1 cellular context compared by ENCODE assay signal in the genomic region with DNA sequence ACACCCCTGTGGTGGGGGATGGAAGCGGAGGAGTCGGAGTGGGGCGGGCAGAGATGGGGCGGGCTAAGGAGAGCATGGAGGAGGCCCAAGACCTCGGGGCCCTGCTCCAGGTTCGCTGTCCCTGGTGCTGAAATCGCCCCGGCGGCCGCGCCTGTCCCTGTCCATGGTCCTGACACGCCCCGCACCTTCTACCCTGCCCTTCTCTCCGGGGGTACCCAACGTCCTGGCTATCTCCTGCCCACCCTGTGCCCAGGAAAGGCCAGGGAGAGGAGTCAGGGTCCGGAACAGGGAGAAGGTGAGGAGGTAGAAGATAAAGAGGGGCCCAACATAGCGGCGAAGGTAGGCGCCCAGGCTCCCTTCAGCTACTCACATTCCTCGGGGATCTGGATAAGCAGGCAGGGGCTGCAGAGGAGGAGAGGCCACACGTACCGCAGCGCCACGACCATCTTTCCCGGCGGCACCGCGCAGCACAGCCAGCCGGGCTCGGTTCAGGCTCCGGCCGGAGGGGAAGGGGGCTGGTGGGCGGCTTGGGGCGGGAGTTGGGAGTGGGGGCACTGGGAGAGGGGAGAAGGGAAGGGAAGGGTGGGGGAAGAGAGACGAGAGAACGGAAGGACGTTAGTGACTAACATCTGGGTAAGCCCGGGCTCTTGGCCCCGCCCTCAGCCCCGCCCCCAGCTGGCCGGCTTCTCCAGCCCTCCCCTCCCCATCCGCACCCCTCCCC.
TF ChIP-seq lines count a peak whose summit lies in the region.

No MANE protein-coding gene starts in this region.

TF ChIP-seq in HepG2, 621 proteins besides CTCF, POLR2A, EP300 and RAD21 (continued from another document and continues in another):
- TF ChIP-seq, protein P1, sequence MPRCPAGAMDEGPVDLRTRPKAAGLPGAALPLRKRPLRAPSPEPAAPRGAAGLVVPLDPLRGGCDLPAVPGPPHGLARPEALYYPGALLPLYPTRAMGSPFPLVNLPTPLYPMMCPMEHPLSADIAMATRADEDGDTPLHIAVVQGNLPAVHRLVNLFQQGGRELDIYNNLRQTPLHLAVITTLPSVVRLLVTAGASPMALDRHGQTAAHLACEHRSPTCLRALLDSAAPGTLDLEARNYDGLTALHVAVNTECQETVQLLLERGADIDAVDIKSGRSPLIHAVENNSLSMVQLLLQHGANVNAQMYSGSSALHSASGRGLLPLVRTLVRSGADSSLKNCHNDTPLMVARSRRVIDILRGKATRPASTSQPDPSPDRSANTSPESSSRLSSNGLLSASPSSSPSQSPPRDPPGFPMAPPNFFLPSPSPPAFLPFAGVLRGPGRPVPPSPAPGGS (CRISPR knock-in tag; IDR thresholded peaks at IDR 0.05), result peak; percentile 99
- TF ChIP-seq ZBTB20 (CRISPR knock-in tag; IDR thresholded peaks at IDR 0.05; ENCODE audit: borderline replicate concordance, low read depth) (peak; percentile 99), KDM1A (CRISPR knock-in tag; IDR thresholded peaks at IDR 0.05) (peak; percentile 73; the same call in 1 of the 2 replicates), CREB1 (IDR thresholded peaks at IDR 0.05) (no peak), CREB1 (CRISPR knock-in tag; IDR thresholded peaks at IDR 0.05) (no peak), FOXA3 (CRISPR knock-in tag; IDR thresholded peaks at IDR 0.05) (peak; percentile 84), CSRNP2 (CRISPR knock-in tag; conservative IDR thresholded peaks at IDR 0.05; ENCODE audit: low read depth) (peak; percentile 96), ZNF878 (CRISPR knock-in tag; IDR thresholded peaks at IDR 0.05) (peak; percentile 99), FOXO1 (CRISPR knock-in tag; IDR thresholded peaks at IDR 0.05) (peak; percentile 97), ZNF619 (CRISPR knock-in tag; IDR thresholded peaks at IDR 0.05) (peak; percentile 87), PCBP2 (optimal IDR thresholded peaks at IDR 0.05; ENCODE audit: low read depth, low read length, poor library complexity, severe bottlenecking) (no peak), ZNF678 (CRISPR knock-in tag; IDR thresholded peaks at IDR 0.05) (peak; percentile 100), JUNB (CRISPR knock-in tag; IDR thresholded peaks at IDR 0.05; ENCODE audit: borderline replicate concordance) (peak; percentile 95), SKI (IDR thresholded peaks at IDR 0.05; ENCODE audit: partially characterized antibody) (no peak), HOXA7 (CRISPR knock-in tag; IDR thresholded peaks at IDR 0.05) (peak; percentile 98), NFIC (IDR thresholded peaks at IDR 0.05; ENCODE audit: low read length) (no peak), MXD4 (CRISPR knock-in tag; IDR thresholded peaks at IDR 0.05) (peak; percentile 99), ZNF607 (CRISPR knock-in tag; IDR thresholded peaks at IDR 0.05; ENCODE audit: borderline replicate concordance) (peak; percentile 100), ZFP1 (CRISPR knock-in tag; IDR thresholded peaks at IDR 0.05) (peak; percentile 99), SETDB1 (CRISPR knock-in tag; IDR thresholded peaks at IDR 0.05; ENCODE audit: borderline replicate concordance) (no peak), SP2 (CRISPR knock-in tag; IDR thresholded peaks at IDR 0.05) (peak; percentile 71), TFE3 (CRISPR knock-in tag; IDR thresholded peaks at IDR 0.05) (peak; percentile 99), ASH2L (IDR thresholded peaks at IDR 0.05; ENCODE audit: insufficient read length, low read depth, low read length) (no peak), SRSF9 (IDR thresholded peaks at IDR 0.05; ENCODE audit: borderline replicate concordance, insufficient read depth, low read depth, low read length, poor library complexity, severe bottlenecking) (no peak), ZNF362 (CRISPR knock-in tag; IDR thresholded peaks at IDR 0.05; ENCODE audit: borderline replicate concordance) (peak; percentile 64; the same call in 1 of the 2 replicates), MAFG (CRISPR knock-in tag; IDR thresholded peaks at IDR 0.05) (peak; percentile 73), GTF3A (CRISPR knock-in tag; conservative IDR thresholded peaks at IDR 0.05) (no peak), AHR (CRISPR knock-in tag; IDR thresholded peaks at IDR 0.05) (peak; percentile 100), POGZ (CRISPR knock-in tag; IDR thresholded peaks at IDR 0.05) (0 out of 2 replicates have a peak, but pooled peaks have one; percentile 45), BORCS8-MEF2B (CRISPR knock-in tag; IDR thresholded peaks at IDR 0.05) (peak; percentile 100), ZBTB46 (CRISPR knock-in tag; IDR thresholded peaks at IDR 0.05; ENCODE audit: borderline replicate concordance) (no peak), ZNF782 (CRISPR knock-in tag; IDR thresholded peaks at IDR 0.05; ENCODE audit: borderline replicate concordance) (peak; percentile 100), ZNF180 (CRISPR knock-in tag; IDR thresholded peaks at IDR 0.05; ENCODE audit: borderline replicate concordance, low read depth) (peak; percentile 98; the same call in 1 of the 2 replicates)
- TF ChIP-seq, protein P2, sequence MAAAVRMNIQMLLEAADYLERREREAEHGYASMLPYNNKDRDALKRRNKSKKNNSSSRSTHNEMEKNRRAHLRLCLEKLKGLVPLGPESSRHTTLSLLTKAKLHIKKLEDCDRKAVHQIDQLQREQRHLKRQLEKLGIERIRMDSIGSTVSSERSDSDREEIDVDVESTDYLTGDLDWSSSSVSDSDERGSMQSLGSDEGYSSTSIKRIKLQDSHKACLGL (CRISPR knock-in tag; IDR thresholded peaks at IDR 0.05), result peak; percentile 99
- TF ChIP-seq, protein P3, sequence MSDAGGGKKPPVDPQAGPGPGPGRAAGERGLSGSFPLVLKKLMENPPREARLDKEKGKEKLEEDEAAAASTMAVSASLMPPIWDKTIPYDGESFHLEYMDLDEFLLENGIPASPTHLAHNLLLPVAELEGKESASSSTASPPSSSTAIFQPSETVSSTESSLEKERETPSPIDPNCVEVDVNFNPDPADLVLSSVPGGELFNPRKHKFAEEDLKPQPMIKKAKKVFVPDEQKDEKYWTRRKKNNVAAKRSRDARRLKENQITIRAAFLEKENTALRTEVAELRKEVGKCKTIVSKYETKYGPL (CRISPR knock-in tag; IDR thresholded peaks at IDR 0.05), result peak; percentile 99
- TF ChIP-seq, protein P4, sequence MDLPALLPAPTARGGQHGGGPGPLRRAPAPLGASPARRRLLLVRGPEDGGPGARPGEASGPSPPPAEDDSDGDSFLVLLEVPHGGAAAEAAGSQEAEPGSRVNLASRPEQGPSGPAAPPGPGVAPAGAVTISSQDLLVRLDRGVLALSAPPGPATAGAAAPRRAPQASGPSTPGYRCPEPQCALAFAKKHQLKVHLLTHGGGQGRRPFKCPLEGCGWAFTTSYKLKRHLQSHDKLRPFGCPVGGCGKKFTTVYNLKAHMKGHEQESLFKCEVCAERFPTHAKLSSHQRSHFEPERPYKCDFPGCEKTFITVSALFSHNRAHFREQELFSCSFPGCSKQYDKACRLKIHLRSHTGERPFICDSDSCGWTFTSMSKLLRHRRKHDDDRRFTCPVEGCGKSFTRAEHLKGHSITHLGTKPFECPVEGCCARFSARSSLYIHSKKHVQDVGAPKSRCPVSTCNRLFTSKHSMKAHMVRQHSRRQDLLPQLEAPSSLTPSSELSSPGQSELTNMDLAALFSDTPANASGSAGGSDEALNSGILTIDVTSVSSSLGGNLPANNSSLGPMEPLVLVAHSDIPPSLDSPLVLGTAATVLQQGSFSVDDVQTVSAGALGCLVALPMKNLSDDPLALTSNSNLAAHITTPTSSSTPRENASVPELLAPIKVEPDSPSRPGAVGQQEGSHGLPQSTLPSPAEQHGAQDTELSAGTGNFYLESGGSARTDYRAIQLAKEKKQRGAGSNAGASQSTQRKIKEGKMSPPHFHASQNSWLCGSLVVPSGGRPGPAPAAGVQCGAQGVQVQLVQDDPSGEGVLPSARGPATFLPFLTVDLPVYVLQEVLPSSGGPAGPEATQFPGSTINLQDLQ (CRISPR knock-in tag; IDR thresholded peaks at IDR 0.05), result peak; percentile 99
- TF ChIP-seq, protein P5, sequence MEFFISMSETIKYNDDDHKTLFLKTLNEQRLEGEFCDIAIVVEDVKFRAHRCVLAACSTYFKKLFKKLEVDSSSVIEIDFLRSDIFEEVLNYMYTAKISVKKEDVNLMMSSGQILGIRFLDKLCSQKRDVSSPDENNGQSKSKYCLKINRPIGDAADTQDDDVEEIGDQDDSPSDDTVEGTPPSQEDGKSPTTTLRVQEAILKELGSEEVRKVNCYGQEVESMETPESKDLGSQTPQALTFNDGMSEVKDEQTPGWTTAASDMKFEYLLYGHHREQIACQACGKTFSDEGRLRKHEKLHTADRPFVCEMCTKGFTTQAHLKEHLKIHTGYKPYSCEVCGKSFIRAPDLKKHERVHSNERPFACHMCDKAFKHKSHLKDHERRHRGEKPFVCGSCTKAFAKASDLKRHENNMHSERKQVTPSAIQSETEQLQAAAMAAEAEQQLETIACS (CRISPR knock-in tag; IDR thresholded peaks at IDR 0.05), result peak; percentile 72
- TF ChIP-seq, protein P6, sequence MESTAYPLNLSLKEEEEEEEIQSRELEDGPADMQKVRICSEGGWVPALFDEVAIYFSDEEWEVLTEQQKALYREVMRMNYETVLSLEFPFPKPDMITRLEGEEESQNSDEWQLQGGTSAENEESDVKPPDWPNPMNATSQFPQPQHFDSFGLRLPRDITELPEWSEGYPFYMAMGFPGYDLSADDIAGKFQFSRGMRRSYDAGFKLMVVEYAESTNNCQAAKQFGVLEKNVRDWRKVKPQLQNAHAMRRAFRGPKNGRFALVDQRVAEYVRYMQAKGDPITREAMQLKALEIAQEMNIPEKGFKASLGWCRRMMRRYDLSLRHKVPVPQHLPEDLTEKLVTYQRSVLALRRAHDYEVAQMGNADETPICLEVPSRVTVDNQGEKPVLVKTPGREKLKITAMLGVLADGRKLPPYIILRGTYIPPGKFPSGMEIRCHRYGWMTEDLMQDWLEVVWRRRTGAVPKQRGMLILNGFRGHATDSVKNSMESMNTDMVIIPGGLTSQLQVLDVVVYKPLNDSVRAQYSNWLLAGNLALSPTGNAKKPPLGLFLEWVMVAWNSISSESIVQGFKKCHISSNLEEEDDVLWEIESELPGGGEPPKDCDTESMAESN (CRISPR knock-in tag; conservative IDR thresholded peaks at IDR 0.05), result peak; percentile 99
- TF ChIP-seq, protein P7, sequence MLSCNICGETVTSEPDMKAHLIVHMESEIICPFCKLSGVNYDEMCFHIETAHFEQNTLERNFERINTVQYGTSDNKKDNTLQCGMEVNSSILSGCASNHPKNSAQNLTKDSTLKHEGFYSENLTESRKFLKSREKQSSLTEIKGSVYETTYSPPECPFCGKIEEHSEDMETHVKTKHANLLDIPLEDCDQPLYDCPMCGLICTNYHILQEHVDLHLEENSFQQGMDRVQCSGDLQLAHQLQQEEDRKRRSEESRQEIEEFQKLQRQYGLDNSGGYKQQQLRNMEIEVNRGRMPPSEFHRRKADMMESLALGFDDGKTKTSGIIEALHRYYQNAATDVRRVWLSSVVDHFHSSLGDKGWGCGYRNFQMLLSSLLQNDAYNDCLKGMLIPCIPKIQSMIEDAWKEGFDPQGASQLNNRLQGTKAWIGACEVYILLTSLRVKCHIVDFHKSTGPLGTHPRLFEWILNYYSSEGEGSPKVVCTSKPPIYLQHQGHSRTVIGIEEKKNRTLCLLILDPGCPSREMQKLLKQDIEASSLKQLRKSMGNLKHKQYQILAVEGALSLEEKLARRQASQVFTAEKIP (CRISPR knock-in tag; IDR thresholded peaks at IDR 0.05; ENCODE audit: borderline replicate concordance), result peak; percentile 90; the same call in 1 of the 2 replicates
